ENCODE assay signal across 8 cellular contexts in the genomic region with DNA sequence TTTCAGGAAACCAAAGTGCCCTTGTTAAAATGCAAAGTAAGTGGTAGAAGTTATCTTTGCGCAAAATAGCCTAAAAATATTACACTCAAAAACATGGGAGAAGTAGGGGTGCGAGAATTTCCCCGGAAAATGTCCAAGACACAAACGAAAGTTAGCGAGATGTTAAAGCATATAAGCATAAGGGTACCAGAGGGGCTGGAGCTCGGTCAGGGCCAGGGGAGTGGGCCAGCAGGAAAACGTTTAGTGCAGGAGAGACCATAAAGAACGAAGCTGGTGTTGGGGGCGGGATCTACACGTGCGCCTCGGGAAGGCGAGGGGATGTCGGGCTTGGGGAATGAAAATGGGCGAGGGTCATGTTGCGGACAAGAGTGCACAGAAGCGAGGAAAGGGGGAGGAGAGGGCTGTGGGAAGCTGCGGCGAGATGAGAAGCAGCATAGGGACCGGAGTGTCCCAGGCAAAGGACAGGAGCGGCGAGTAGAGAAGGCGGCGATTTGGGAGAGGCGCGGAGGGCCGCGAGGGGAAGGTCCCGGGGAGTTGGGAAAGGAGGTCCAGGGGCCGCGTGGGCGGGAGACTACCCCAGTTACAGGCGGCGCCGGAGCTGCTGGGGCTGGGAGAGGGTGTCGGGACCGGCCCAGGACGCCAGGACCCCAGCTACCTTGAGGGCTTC. TPM values are rescaled to one million over a fixed set of nuclear protein-coding genes. Genes with fewer than 3 reads are reported as not detected.
DNase-seq lines count a peak whose midpoint lies in the region; ATAC-seq and TF ChIP-seq lines count a peak whose summit lies in the region.

No MANE protein-coding gene starts in this region.

- H3K27ac Mint-ChIP-seq in activated CD4-positive, alpha-beta T cell treated with anti-CD3 and anti-CD28 coated beads, Interleukin-2, amount 10 ng/mL, durations not matched to agents 24 days and 14 days, result peak overlapping the region; percentile 90
- H3K27ac Mint-ChIP-seq in stimulated activated naive CD8-positive, alpha-beta T cell treated with anti-CD3 and anti-CD28 coated beads, Interleukin-15, Interleukin-2, amounts not matched to agents 100 ng/mL and 50 ng/mL, for 24 hours, result peak overlapping the region; percentile 94

- peak overlapping the region; percentile 99 for H3K4me3 ChIP-seq in colonic mucosa
- H3K4me3 ChIP-seq in lower leg skin (ENCODE audit: low read depth, poor library complexity, severe bottlenecking), result peak overlapping the region; percentile 81

- WGBS in lower leg skin, 2 donors, result 0 to 1% methylated on average over 38 of the region's 38 CpGs

- peaks cover 52% of the 10 kb centered on the region for H3K36me3 Mint-ChIP-seq in activated CD4-positive, alpha-beta T cell treated with anti-CD3 and anti-CD28 coated beads, Interleukin-2, amount 10 ng/mL, durations not matched to agents 24 days and 14 days (ENCODE audit: low read depth)
- peaks cover 61% of the 10 kb centered on the region for H3K36me3 Mint-ChIP-seq in stimulated activated naive CD8-positive, alpha-beta T cell treated with anti-CD3 and anti-CD28 coated beads, Interleukin-15, Interleukin-2, amounts not matched to agents 100 ng/mL and 50 ng/mL, for 24 hours (ENCODE audit: low read depth)

- H3K4me1 Mint-ChIP-seq in activated CD4-positive, alpha-beta T cell treated with anti-CD3 and anti-CD28 coated beads, Interleukin-2, amount 10 ng/mL, durations not matched to agents 24 days and 14 days, result peaks cover 50% of the 10 kb centered on the region
- peaks cover 62% of the 10 kb centered on the region for H3K4me1 Mint-ChIP-seq in stimulated activated naive CD8-positive, alpha-beta T cell treated with anti-CD3 and anti-CD28 coated beads, Interleukin-15, Interleukin-2, amounts not matched to agents 100 ng/mL and 50 ng/mL, for 24 hours (ENCODE audit: low read depth)

- no peaks in the 10 kb centered on the region for H3K36me3 ChIP-seq in colonic mucosa

- TF ChIP-seq CTCF in colonic mucosa (IDR thresholded peaks at IDR 0.05) (no peak), lower leg skin (IDR thresholded peaks at IDR 0.05) (peak in 1 of 3 donors; percentile 38)

- H3K4me3 Mint-ChIP-seq in activated CD4-positive, alpha-beta T cell treated with anti-CD3 and anti-CD28 coated beads, Interleukin-2, amount 10 ng/mL, durations not matched to agents 24 days and 14 days, result peak overlapping the region; percentile 95
- peak overlapping the region; percentile 97 for H3K4me3 Mint-ChIP-seq in stimulated activated naive CD8-positive, alpha-beta T cell treated with anti-CD3 and anti-CD28 coated beads, Interleukin-15, Interleukin-2, amounts not matched to agents 100 ng/mL and 50 ng/mL, for 24 hours

- ATAC-seq in HG03196 (IDR thresholded peaks at IDR 0.05; ENCODE audit: unreplicated experiment), result peak; percentile 28

- no peaks in the 10 kb centered on the region for H3K4me1 ChIP-seq in colonic mucosa

- no peaks in the 10 kb centered on the region for H3K27me3 Mint-ChIP-seq in activated CD4-positive, alpha-beta T cell treated with anti-CD3 and anti-CD28 coated beads, Interleukin-2, amount 10 ng/mL, durations not matched to agents 24 days and 14 days
- H3K27me3 Mint-ChIP-seq in stimulated activated naive CD8-positive, alpha-beta T cell treated with anti-CD3 and anti-CD28 coated beads, Interleukin-15, Interleukin-2, amounts not matched to agents 100 ng/mL and 50 ng/mL, for 24 hours, result no peaks in the 10 kb centered on the region

- no peaks in the 10 kb centered on the region for H3K9me3 ChIP-seq in colonic mucosa

- no peak for DNase-seq in activated CD4-positive, alpha-beta T cell treated with anti-CD3 and anti-CD28 coated beads, Interleukin-2, amount 10 ng/mL, durations not matched to agents 24 days and 14 days
- no peak for DNase-seq in activated CD4-positive, alpha-beta T cell treated with anti-CD3 and anti-CD28 coated beads for 1 hour
- peak; percentile 48 for DNase-seq in colonic mucosa
- DNase-seq in lower leg skin (ENCODE audit: low spot score in 2 of 2), result peak; percentile 27 to 90
- DNase-seq in ecto neural progenitor cell (ENCODE audit: low spot score), result no peak

- peak overlapping the region; percentile 74 to 88 for H3K9ac ChIP-seq in colonic mucosa (ENCODE audit: low read depth in 2 of 2, low read length in 2 of 2)

- no peak for TF ChIP-seq POLR2A in lower leg skin (IDR thresholded peaks at IDR 0.05)

- no peaks in the 10 kb centered on the region for H3K9me3 Mint-ChIP-seq in activated CD4-positive, alpha-beta T cell treated with anti-CD3 and anti-CD28 coated beads, Interleukin-2, amount 10 ng/mL, durations not matched to agents 24 days and 14 days
- H3K9me3 Mint-ChIP-seq in stimulated activated naive CD8-positive, alpha-beta T cell treated with anti-CD3 and anti-CD28 coated beads, Interleukin-15, Interleukin-2, amounts not matched to agents 100 ng/mL and 50 ng/mL, for 24 hours, result no peaks in the 10 kb centered on the region

- H3K27ac ChIP-seq in colonic mucosa, result peak overlapping the region; percentile 89

- no peaks in the 10 kb centered on the region for H3K27me3 ChIP-seq in colonic mucosa

- intact Hi-C loops in activated CD4-positive, alpha-beta T cell treated with anti-CD3 and anti-CD28 coated beads, Interleukin-2, amount 10 ng/mL, durations not matched to agents 24 days and 14 days (cut with micrococcal nuclease), result loop anchor here (2.0 to 10.0 kb wide), 4 partner anchors 58 to 670 kb away; a partner anchor contains a TSS
- intact Hi-C loops in colonic mucosa (cut with DNase I), result no loop called here
- intact Hi-C loops in lower leg skin (cut with DNase I; ENCODE audit: low total_unique reads), result no loop called here

TF ChIP-seq in PFSK-1, 5 proteins besides CTCF, POLR2A, EP300 and RAD21:
- TF ChIP-seq SIN3A (IDR thresholded peaks at IDR 0.05; ENCODE audit: borderline replicate concordance, insufficient read depth, low read length) (peak; percentile 88; the same call in 1 of the 2 replicates), POLR2AphosphoS5 (IDR thresholded peaks at IDR 0.05; ENCODE audit: low read depth, low read length) (no peak), FOXP2 (optimal IDR thresholded peaks at IDR 0.05; ENCODE audit: borderline replicate concordance, extremely low read depth, extremely low read length, insufficient read depth) (no peak), TAF1 (IDR thresholded peaks at IDR 0.05; ENCODE audit: borderline replicate concordance, insufficient read depth, low read length) (0 out of 2 replicates have a peak, but pooled peaks have one; percentile 20)
- TF ChIP-seq, protein P1, sequence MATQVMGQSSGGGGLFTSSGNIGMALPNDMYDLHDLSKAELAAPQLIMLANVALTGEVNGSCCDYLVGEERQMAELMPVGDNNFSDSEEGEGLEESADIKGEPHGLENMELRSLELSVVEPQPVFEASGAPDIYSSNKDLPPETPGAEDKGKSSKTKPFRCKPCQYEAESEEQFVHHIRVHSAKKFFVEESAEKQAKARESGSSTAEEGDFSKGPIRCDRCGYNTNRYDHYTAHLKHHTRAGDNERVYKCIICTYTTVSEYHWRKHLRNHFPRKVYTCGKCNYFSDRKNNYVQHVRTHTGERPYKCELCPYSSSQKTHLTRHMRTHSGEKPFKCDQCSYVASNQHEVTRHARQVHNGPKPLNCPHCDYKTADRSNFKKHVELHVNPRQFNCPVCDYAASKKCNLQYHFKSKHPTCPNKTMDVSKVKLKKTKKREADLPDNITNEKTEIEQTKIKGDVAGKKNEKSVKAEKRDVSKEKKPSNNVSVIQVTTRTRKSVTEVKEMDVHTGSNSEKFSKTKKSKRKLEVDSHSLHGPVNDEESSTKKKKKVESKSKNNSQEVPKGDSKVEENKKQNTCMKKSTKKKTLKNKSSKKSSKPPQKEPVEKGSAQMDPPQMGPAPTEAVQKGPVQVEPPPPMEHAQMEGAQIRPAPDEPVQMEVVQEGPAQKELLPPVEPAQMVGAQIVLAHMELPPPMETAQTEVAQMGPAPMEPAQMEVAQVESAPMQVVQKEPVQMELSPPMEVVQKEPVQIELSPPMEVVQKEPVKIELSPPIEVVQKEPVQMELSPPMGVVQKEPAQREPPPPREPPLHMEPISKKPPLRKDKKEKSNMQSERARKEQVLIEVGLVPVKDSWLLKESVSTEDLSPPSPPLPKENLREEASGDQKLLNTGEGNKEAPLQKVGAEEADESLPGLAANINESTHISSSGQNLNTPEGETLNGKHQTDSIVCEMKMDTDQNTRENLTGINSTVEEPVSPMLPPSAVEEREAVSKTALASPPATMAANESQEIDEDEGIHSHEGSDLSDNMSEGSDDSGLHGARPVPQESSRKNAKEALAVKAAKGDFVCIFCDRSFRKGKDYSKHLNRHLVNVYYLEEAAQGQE (IDR thresholded peaks at IDR 0.05; ENCODE audit: insufficient read depth in 1 of 2, low read depth in 2 of 2, low read length in 2 of 2), result no peak

RNA-seq across cellular contexts. Expression of a gene that starts 0.6 kb away (rescaled TPM):
- 143 and 145 TPM in 2 replicates for total RNA-seq in activated CD4-positive, alpha-beta T cell treated with anti-CD3 and anti-CD28 coated beads, Interleukin-2, amount 10 ng/mL, durations not matched to agents 24 days and 14 days
- 83.2 TPM for polyA plus RNA-seq in PFSK-1 (2012; ENCODE audit: insufficient read length, low read depth)
- total RNA-seq in colonic mucosa, result 10 to 100 TPM; 23.1 to 32.3 TPM
- 10 to 100 TPM; 24.0 to 30.4 (median 27.3) TPM for total RNA-seq in lower leg skin

RNA-seq across cellular contexts. Expression of a gene that starts 0.7 kb away (rescaled TPM):
- 34.2 and 37.9 TPM in 2 replicates for total RNA-seq in activated CD4-positive, alpha-beta T cell treated with anti-CD3 and anti-CD28 coated beads, Interleukin-2, amount 10 ng/mL, durations not matched to agents 24 days and 14 days
- polyA plus RNA-seq in PFSK-1 (2012; ENCODE audit: insufficient read length, low read depth), result 6.5 TPM
- total RNA-seq in colonic mucosa (10 to 100 TPM; 12.3 to 23.8 TPM), lower leg skin (10 to 100 TPM; 13.0 to 28.2 (median 15.7) TPM)

RNA-seq across cellular contexts. Expression of a gene that starts 53.8 kb away (rescaled TPM):
- total RNA-seq in activated CD4-positive, alpha-beta T cell treated with anti-CD3 and anti-CD28 coated beads, Interleukin-2, amount 10 ng/mL, durations not matched to agents 24 days and 14 days, result 69.4 and 70.3 TPM in 2 replicates
- 269 TPM for polyA plus RNA-seq in PFSK-1 (2012; ENCODE audit: insufficient read length, low read depth)
- 10 to 100 TPM; 50.0 to 51.7 TPM for total RNA-seq in colonic mucosa
- 10 to 100 TPM; 31.1 to 39.9 (median 36.0) TPM for total RNA-seq in lower leg skin

RNA-seq across cellular contexts. Expression of a gene that starts 58.3 kb away (rescaled TPM):
- total RNA-seq in activated CD4-positive, alpha-beta T cell treated with anti-CD3 and anti-CD28 coated beads, Interleukin-2, amount 10 ng/mL, durations not matched to agents 24 days and 14 days, result 91.7 TPM in 2 replicates
- polyA plus RNA-seq in PFSK-1 (2012; ENCODE audit: insufficient read length, low read depth), result 46.9 TPM
- total RNA-seq in colonic mucosa (10 to 100 TPM; 28.1 to 41.8 TPM), lower leg skin (10 to 100 TPM; 29.7 to 38.0 (median 32.4) TPM)

RNA-seq across cellular contexts. Expression of a gene that starts 58.5 kb away (rescaled TPM):
- 47.7 and 52.1 TPM in 2 replicates for total RNA-seq in activated CD4-positive, alpha-beta T cell treated with anti-CD3 and anti-CD28 coated beads, Interleukin-2, amount 10 ng/mL, durations not matched to agents 24 days and 14 days
- polyA plus RNA-seq in PFSK-1 (2012; ENCODE audit: insufficient read length, low read depth), result 104 TPM
- total RNA-seq in colonic mucosa, result 100 to 1,000 TPM; 121 to 129 TPM
- total RNA-seq in lower leg skin, result 100 to 1,000 TPM in 1 of 4 donors, 10 to 100 TPM in 3; 82.6 to 119 (median 89.0) TPM

Comparison
In these comparisons a context has a peak if more than half of its experiments do, and no peak if none do; other contexts are left out.
1. DNase-seq: peak in colonic mucosa (single experiment) and lower leg skin (2 of 2); none in activated CD4-positive, alpha-beta T cell treated with anti-CD3 and anti-CD28 coated beads, Interleukin-2, amount 10 ng/mL, durations not matched to agents 24 days and 14 days (single experiment), activated CD4-positive, alpha-beta T cell treated with anti-CD3 and anti-CD28 coated beads for 1 hour (single experiment) and ecto neural progenitor cell (single experiment).